Comparison of ENCODE assay signal across 1 cellular context in the genomic region with DNA sequence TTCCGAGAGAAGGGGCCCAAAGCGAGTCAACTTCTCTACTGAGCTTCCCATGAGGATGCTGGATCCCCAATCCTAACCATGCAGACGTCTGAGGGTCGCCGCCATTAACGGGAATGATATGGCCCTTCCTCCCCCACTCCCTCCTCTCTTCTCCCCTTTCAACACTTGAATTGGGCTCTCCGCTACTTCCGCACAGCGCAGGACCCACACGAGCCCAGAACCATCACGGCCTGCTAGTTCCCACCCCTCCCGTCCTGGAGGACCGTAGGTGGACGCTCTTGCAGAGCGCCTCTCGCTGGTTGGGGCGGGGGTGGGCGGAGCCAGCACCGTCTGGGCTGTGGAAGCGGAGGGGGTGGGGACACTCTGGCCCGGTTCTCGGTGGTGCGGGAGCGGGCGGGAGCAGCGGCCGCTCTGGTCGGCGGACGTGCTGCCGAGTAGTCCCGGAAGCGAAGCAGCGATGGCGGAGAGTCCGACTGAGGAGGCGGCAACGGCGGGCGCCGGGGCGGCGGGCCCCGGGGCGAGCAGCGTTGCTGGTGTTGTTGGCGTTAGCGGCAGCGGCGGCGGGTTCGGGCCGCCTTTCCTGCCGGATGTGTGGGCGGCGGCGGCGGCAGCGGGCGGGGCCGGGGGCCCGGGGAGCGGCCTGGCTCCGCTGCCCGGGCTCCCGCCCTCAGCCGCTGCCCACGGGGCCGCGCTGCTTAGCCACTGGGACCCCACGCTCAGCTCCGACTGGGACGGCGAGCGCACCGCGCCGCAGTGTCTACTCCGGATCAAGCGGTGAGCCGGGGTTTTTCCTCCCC.
TF ChIP-seq lines count a peak whose summit lies in the region.

A gene (plus strand): TSS at position 361 of the 797 bp plus-strand sequence. CDS start 97 bp downstream, at position 458.

TF ChIP-seq in WTC11, 78 proteins besides CTCF, POLR2A, EP300 and RAD21 (continued from another document and continues in another):
- TF ChIP-seq, protein P1, sequence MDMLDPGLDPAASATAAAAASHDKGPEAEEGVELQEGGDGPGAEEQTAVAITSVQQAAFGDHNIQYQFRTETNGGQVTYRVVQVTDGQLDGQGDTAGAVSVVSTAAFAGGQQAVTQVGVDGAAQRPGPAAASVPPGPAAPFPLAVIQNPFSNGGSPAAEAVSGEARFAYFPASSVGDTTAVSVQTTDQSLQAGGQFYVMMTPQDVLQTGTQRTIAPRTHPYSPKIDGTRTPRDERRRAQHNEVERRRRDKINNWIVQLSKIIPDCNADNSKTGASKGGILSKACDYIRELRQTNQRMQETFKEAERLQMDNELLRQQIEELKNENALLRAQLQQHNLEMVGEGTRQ (CRISPR knock-in tag; IDR thresholded peaks at IDR 0.05): peak; percentile 61; the same call in 1 of the 2 replicates
- TF ChIP-seq, protein P2, sequence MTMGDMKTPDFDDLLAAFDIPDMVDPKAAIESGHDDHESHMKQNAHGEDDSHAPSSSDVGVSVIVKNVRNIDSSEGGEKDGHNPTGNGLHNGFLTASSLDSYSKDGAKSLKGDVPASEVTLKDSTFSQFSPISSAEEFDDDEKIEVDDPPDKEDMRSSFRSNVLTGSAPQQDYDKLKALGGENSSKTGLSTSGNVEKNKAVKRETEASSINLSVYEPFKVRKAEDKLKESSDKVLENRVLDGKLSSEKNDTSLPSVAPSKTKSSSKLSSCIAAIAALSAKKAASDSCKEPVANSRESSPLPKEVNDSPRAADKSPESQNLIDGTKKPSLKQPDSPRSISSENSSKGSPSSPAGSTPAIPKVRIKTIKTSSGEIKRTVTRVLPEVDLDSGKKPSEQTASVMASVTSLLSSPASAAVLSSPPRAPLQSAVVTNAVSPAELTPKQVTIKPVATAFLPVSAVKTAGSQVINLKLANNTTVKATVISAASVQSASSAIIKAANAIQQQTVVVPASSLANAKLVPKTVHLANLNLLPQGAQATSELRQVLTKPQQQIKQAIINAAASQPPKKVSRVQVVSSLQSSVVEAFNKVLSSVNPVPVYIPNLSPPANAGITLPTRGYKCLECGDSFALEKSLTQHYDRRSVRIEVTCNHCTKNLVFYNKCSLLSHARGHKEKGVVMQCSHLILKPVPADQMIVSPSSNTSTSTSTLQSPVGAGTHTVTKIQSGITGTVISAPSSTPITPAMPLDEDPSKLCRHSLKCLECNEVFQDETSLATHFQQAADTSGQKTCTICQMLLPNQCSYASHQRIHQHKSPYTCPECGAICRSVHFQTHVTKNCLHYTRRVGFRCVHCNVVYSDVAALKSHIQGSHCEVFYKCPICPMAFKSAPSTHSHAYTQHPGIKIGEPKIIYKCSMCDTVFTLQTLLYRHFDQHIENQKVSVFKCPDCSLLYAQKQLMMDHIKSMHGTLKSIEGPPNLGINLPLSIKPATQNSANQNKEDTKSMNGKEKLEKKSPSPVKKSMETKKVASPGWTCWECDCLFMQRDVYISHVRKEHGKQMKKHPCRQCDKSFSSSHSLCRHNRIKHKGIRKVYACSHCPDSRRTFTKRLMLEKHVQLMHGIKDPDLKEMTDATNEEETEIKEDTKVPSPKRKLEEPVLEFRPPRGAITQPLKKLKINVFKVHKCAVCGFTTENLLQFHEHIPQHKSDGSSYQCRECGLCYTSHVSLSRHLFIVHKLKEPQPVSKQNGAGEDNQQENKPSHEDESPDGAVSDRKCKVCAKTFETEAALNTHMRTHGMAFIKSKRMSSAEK (CRISPR knock-in tag; IDR thresholded peaks at IDR 0.05; ENCODE audit: borderline replicate concordance): no peak
- TF ChIP-seq ZNF396 (CRISPR knock-in tag; IDR thresholded peaks at IDR 0.05; ENCODE audit: borderline replicate concordance) (no peak), TEAD1 (CRISPR knock-in tag; IDR thresholded peaks at IDR 0.05) (peak; percentile 89; the same call in 1 of the 2 replicates), CBFB (CRISPR knock-in tag; IDR thresholded peaks at IDR 0.05; ENCODE audit: low read depth) (no peak; the same call in 1 of the 2 replicates), NFATC4 (CRISPR knock-in tag; IDR thresholded peaks at IDR 0.05) (no peak), JUN (CRISPR knock-in tag; IDR thresholded peaks at IDR 0.05) (0 out of 2 replicates have a peak, but pooled peaks have one; percentile 62), FOXK1 (CRISPR knock-in tag; IDR thresholded peaks at IDR 0.05) (peak; percentile 87), ESRRA (CRISPR knock-in tag; IDR thresholded peaks at IDR 0.05; ENCODE audit: borderline replicate concordance) (no peak), MYBL2 (CRISPR knock-in tag; IDR thresholded peaks at IDR 0.05) (0 out of 2 replicates have a peak, but pooled peaks have one; percentile 54), ZNF317 (CRISPR knock-in tag; IDR thresholded peaks at IDR 0.05; ENCODE audit: borderline replicate concordance, low read depth) (no peak), NR2C2 (CRISPR knock-in tag; IDR thresholded peaks at IDR 0.05) (no peak), ZNF232 (CRISPR knock-in tag; IDR thresholded peaks at IDR 0.05) (no peak), OVOL2 (CRISPR knock-in tag; IDR thresholded peaks at IDR 0.05; ENCODE audit: borderline replicate concordance) (no peak), RELA (CRISPR knock-in tag; IDR thresholded peaks at IDR 0.05; ENCODE audit: borderline replicate concordance) (no peak; the same call in 1 of the 2 replicates), ZNF263 (CRISPR knock-in tag; IDR thresholded peaks at IDR 0.05; ENCODE audit: low read depth) (no peak)
- TF ChIP-seq, protein P3, sequence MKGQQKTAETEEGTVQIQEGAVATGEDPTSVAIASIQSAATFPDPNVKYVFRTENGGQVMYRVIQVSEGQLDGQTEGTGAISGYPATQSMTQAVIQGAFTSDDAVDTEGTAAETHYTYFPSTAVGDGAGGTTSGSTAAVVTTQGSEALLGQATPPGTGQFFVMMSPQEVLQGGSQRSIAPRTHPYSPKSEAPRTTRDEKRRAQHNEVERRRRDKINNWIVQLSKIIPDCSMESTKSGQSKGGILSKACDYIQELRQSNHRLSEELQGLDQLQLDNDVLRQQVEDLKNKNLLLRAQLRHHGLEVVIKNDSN (CRISPR knock-in tag; IDR thresholded peaks at IDR 0.05): peak; percentile 50
- TF ChIP-seq, protein P4, sequence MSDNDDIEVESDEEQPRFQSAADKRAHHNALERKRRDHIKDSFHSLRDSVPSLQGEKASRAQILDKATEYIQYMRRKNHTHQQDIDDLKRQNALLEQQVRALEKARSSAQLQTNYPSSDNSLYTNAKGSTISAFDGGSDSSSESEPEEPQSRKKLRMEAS (CRISPR knock-in tag; IDR thresholded peaks at IDR 0.05): peak; percentile 87
- TF ChIP-seq, protein P5, sequence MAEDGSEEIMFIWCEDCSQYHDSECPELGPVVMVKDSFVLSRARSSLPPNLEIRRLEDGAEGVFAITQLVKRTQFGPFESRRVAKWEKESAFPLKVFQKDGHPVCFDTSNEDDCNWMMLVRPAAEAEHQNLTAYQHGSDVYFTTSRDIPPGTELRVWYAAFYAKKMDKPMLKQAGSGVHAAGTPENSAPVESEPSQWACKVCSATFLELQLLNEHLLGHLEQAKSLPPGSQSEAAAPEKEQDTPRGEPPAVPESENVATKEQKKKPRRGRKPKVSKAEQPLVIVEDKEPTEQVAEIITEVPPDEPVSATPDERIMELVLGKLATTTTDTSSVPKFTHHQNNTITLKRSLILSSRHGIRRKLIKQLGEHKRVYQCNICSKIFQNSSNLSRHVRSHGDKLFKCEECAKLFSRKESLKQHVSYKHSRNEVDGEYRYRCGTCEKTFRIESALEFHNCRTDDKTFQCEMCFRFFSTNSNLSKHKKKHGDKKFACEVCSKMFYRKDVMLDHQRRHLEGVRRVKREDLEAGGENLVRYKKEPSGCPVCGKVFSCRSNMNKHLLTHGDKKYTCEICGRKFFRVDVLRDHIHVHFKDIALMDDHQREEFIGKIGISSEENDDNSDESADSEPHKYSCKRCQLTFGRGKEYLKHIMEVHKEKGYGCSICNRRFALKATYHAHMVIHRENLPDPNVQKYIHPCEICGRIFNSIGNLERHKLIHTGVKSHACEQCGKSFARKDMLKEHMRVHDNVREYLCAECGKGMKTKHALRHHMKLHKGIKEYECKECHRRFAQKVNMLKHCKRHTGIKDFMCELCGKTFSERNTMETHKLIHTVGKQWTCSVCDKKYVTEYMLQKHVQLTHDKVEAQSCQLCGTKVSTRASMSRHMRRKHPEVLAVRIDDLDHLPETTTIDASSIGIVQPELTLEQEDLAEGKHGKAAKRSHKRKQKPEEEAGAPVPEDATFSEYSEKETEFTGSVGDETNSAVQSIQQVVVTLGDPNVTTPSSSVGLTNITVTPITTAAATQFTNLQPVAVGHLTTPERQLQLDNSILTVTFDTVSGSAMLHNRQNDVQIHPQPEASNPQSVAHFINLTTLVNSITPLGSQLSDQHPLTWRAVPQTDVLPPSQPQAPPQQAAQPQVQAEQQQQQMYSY (CRISPR knock-in tag; IDR thresholded peaks at IDR 0.05): no peak
- TF ChIP-seq, protein P6, sequence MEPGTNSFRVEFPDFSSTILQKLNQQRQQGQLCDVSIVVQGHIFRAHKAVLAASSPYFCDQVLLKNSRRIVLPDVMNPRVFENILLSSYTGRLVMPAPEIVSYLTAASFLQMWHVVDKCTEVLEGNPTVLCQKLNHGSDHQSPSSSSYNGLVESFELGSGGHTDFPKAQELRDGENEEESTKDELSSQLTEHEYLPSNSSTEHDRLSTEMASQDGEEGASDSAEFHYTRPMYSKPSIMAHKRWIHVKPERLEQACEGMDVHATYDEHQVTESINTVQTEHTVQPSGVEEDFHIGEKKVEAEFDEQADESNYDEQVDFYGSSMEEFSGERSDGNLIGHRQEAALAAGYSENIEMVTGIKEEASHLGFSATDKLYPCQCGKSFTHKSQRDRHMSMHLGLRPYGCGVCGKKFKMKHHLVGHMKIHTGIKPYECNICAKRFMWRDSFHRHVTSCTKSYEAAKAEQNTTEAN (CRISPR knock-in tag; IDR thresholded peaks at IDR 0.05): 0 out of 2 replicates have a peak, but pooled peaks have one; percentile 19
- TF ChIP-seq, protein P7, sequence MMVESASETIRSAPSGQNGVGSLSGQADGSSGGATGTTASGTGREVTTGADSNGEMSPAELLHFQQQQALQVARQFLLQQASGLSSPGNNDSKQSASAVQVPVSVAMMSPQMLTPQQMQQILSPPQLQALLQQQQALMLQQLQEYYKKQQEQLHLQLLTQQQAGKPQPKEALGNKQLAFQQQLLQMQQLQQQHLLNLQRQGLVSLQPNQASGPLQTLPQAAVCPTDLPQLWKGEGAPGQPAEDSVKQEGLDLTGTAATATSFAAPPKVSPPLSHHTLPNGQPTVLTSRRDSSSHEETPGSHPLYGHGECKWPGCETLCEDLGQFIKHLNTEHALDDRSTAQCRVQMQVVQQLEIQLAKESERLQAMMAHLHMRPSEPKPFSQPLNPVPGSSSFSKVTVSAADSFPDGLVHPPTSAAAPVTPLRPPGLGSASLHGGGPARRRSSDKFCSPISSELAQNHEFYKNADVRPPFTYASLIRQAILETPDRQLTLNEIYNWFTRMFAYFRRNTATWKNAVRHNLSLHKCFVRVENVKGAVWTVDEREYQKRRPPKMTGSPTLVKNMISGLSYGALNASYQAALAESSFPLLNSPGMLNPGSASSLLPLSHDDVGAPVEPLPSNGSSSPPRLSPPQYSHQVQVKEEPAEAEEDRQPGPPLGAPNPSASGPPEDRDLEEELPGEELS (CRISPR knock-in tag; IDR thresholded peaks at IDR 0.05): peak; percentile 75; the same call in 1 of the 2 replicates
- TF ChIP-seq, protein P8, sequence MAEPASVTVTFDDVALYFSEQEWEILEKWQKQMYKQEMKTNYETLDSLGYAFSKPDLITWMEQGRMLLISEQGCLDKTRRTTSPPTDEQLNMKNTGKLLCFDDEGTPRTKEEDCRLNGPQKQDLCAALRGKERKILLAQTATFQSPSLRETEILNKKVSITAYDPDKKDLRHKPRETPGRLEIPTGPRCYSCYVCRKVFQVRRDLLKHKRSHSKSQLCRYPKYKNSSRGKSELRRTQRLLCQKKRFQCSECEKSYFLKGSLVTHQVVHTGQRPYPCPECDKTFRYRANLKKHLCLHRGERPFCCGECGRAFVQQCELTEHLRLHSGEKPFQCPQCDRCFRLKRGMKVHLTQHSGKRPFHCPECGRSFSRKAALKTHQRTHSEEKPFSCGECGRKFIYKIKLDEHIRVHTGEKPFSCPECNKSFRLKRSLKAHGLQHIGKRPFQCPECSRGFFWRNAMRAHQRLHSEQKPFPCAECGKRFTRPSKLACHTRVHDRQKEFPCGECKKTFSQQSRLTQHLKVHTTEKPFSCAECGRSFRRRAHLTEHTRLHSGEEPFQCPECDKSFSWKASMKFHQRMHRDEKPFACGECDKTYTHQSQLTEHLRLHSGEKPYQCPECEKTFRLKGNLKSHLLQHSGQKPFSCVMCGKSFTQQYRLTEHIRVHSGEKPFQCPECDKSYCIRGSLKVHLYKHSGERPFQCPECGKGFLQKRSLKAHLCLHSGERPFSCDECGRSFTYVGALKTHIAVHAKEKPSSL (CRISPR knock-in tag; conservative IDR thresholded peaks at IDR 0.05): no peak
- TF ChIP-seq, protein P9, sequence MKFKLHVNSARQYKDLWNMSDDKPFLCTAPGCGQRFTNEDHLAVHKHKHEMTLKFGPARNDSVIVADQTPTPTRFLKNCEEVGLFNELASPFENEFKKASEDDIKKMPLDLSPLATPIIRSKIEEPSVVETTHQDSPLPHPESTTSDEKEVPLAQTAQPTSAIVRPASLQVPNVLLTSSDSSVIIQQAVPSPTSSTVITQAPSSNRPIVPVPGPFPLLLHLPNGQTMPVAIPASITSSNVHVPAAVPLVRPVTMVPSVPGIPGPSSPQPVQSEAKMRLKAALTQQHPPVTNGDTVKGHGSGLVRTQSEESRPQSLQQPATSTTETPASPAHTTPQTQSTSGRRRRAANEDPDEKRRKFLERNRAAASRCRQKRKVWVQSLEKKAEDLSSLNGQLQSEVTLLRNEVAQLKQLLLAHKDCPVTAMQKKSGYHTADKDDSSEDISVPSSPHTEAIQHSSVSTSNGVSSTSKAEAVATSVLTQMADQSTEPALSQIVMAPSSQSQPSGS (CRISPR knock-in tag; IDR thresholded peaks at IDR 0.05; ENCODE audit: borderline replicate concordance, low read depth): no peak
- TF ChIP-seq, protein P10, sequence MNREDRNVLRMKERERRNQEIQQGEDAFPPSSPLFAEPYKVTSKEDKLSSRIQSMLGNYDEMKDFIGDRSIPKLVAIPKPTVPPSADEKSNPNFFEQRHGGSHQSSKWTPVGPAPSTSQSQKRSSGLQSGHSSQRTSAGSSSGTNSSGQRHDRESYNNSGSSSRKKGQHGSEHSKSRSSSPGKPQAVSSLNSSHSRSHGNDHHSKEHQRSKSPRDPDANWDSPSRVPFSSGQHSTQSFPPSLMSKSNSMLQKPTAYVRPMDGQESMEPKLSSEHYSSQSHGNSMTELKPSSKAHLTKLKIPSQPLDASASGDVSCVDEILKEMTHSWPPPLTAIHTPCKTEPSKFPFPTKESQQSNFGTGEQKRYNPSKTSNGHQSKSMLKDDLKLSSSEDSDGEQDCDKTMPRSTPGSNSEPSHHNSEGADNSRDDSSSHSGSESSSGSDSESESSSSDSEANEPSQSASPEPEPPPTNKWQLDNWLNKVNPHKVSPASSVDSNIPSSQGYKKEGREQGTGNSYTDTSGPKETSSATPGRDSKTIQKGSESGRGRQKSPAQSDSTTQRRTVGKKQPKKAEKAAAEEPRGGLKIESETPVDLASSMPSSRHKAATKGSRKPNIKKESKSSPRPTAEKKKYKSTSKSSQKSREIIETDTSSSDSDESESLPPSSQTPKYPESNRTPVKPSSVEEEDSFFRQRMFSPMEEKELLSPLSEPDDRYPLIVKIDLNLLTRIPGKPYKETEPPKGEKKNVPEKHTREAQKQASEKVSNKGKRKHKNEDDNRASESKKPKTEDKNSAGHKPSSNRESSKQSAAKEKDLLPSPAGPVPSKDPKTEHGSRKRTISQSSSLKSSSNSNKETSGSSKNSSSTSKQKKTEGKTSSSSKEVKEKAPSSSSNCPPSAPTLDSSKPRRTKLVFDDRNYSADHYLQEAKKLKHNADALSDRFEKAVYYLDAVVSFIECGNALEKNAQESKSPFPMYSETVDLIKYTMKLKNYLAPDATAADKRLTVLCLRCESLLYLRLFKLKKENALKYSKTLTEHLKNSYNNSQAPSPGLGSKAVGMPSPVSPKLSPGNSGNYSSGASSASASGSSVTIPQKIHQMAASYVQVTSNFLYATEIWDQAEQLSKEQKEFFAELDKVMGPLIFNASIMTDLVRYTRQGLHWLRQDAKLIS (CRISPR knock-in tag; IDR thresholded peaks at IDR 0.05; ENCODE audit: borderline replicate concordance): peak; percentile 87; the same call in 1 of the 2 replicates
- TF ChIP-seq, protein P11, sequence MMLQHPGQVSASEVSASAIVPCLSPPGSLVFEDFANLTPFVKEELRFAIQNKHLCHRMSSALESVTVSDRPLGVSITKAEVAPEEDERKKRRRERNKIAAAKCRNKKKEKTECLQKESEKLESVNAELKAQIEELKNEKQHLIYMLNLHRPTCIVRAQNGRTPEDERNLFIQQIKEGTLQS (CRISPR knock-in tag; conservative IDR thresholded peaks at IDR 0.05): no peak
